In genomic region chr6:150352321-150353296, GRCh38 we compare ENCODE assay signal across 17 cellular contexts. TPM values are rescaled to one million over a fixed set of nuclear protein-coding genes. Genes with fewer than 3 reads are reported as not detected.
DNase-seq lines count a peak whose midpoint lies in the region; ATAC-seq and TF ChIP-seq lines count a peak whose summit lies in the region.
"Had no signal": no experiment of that assay in that cellular context is flagged by ENCODE, and none has a peak within 500 bp of the region (broad histone marks: within the 10 kb centered on the region; RNA-seq: fewer than 3 reads in every experiment).

No MANE protein-coding gene starts in this region.

- H3K4me1 Mint-ChIP-seq in stimulated activated effector memory CD8-positive, alpha-beta T cell treated with anti-CD3 and anti-CD28 coated beads, Interleukin-12 subunit alpha, Interleukin-12 subunit beta, amount 100 ng/mL, for 72 hours: peaks cover 9% of the 10 kb centered on the region

- no peak overlapping the region for H2AFZ ChIP-seq in Karpas-422 (ENCODE audit: low read length)

- no peak overlapping the region for H3K4me3 Mint-ChIP-seq in stimulated activated effector memory CD8-positive, alpha-beta T cell treated with anti-CD3 and anti-CD28 coated beads, Interleukin-12 subunit alpha, Interleukin-12 subunit beta, amount 100 ng/mL, for 72 hours
- H3K4me3 Mint-ChIP-seq: activated B cell treated with CpG ODN at 0.5 μM for 24 hours; activated T-cell treated with anti-CD3 and anti-CD28 coated beads, Interleukin-2, amount 50 U/mL, for 72 hours had no signal

- H3K9ac ChIP-seq in Karpas-422 (ENCODE audit: low read length): no peak overlapping the region

- no peaks in the 10 kb centered on the region for H4K20me1 ChIP-seq in Karpas-422 (ENCODE audit: insufficient read depth, low read depth, low read length)

- no peaks in the 10 kb centered on the region for H3K79me2 ChIP-seq in Karpas-422 (ENCODE audit: low read length)

- TF ChIP-seq CTCF in cardiac muscle cell (IDR thresholded peaks at IDR 0.05; ENCODE audit: low read depth, low read length): peak; percentile 8
- peak; percentile 33 for TF ChIP-seq CTCF in RWPE2 (IDR thresholded peaks at IDR 0.05; ENCODE audit: poor library complexity, severe bottlenecking)
- TF ChIP-seq CTCF in fibroblast of the aortic adventitia (IDR thresholded peaks at IDR 0.05; ENCODE audit: insufficient read depth, low read length): no peak

- H3K4me3 ChIP-seq in cardiac muscle cell (no peak overlapping the region), RWPE2 (ENCODE audit: severe bottlenecking) (no peak overlapping the region), fibroblast of the aortic adventitia (ENCODE audit: low read depth, low read length) (no peak overlapping the region), Karpas-422 (ENCODE audit: low read length) (no peak overlapping the region)
- H3K4me3 ChIP-seq: ascending aorta, right atrium auricular region, tibial nerve had no signal

- intact Hi-C loops in left ventricle myocardium superior (cut with micrococcal nuclease): no loop called here

- DNase-seq in cardiac muscle cell (ENCODE audit: low read depth in 1 of 2, low spot score in 1 of 2) (peak in 1 of 2 donors; percentile 69), left ventricle myocardium superior (no peak), RWPE2 (ENCODE audit: low spot score) (no peak), fibroblast of the aortic adventitia (ENCODE audit: low read depth) (peak; percentile 80), Karpas-422 (no peak)
- DNase-seq in stimulated activated effector memory CD8-positive, alpha-beta T cell treated with anti-CD3 and anti-CD28 coated beads, Interleukin-12 subunit alpha, Interleukin-12 subunit beta, amount 100 ng/mL, for 72 hours (ENCODE audit: low spot score in 2 of 2): no peak
- DNase-seq: activated B cell treated with CpG ODN at 0.5 μM for 24 hours; activated T-cell treated with anti-CD3 and anti-CD28 coated beads, Interleukin-2, amount 50 U/mL, for 72 hours; NCI-H1436; NCI-H526 had no signal

- no peaks in the 10 kb centered on the region for H3K36me3 Mint-ChIP-seq in stimulated activated effector memory CD8-positive, alpha-beta T cell treated with anti-CD3 and anti-CD28 coated beads, Interleukin-12 subunit alpha, Interleukin-12 subunit beta, amount 100 ng/mL, for 72 hours

- H3K9me3 ChIP-seq in cardiac muscle cell (ENCODE audit: low read depth) (no peaks in the 10 kb centered on the region), RWPE2 (ENCODE audit: severe bottlenecking) (no peaks in the 10 kb centered on the region), Karpas-422 (ENCODE audit: low read length) (no peaks in the 10 kb centered on the region)
- H3K9me3 ChIP-seq: ascending aorta, right atrium auricular region, tibial nerve had no signal

- no peak overlapping the region for H3K27ac ChIP-seq in cardiac muscle cell
- no peak overlapping the region for H3K27ac ChIP-seq in RWPE2 (ENCODE audit: poor library complexity, severe bottlenecking)
- no peak overlapping the region for H3K27ac ChIP-seq in Karpas-422 (ENCODE audit: low read length)
- H3K27ac ChIP-seq: ascending aorta, HL-60, right atrium auricular region, tibial nerve had no signal

- no peak overlapping the region for H3K27ac Mint-ChIP-seq in stimulated activated effector memory CD8-positive, alpha-beta T cell treated with anti-CD3 and anti-CD28 coated beads, Interleukin-12 subunit alpha, Interleukin-12 subunit beta, amount 100 ng/mL, for 72 hours
- H3K27ac Mint-ChIP-seq: activated B cell treated with CpG ODN at 0.5 μM for 24 hours; activated T-cell treated with anti-CD3 and anti-CD28 coated beads, Interleukin-2, amount 50 U/mL, for 72 hours had no signal

- H3K4me1 ChIP-seq in cardiac muscle cell (ENCODE audit: low read depth) (no peaks in the 10 kb centered on the region), RWPE2 (ENCODE audit: insufficient read depth, poor library complexity, severe bottlenecking) (no peaks in the 10 kb centered on the region), Karpas-422 (ENCODE audit: low read length) (peaks cover 8% of the 10 kb centered on the region)
- H3K4me1 ChIP-seq: ascending aorta, right atrium auricular region, tibial nerve had no signal

- no peaks in the 10 kb centered on the region for H3K36me3 ChIP-seq in cardiac muscle cell
- no peaks in the 10 kb centered on the region for H3K36me3 ChIP-seq in RWPE2 (ENCODE audit: low read depth)
- no peaks in the 10 kb centered on the region for H3K36me3 ChIP-seq in Karpas-422 (ENCODE audit: insufficient read depth, low read length)
- H3K36me3 ChIP-seq: ascending aorta, right atrium auricular region, tibial nerve had no signal

- H3K27me3 ChIP-seq in cardiac muscle cell: peaks cover 17% of the 10 kb centered on the region
- H3K27me3 ChIP-seq in RWPE2 (ENCODE audit: insufficient read depth, poor library complexity, severe bottlenecking): no peaks in the 10 kb centered on the region
- no peaks in the 10 kb centered on the region for H3K27me3 ChIP-seq in Karpas-422 (ENCODE audit: low read length)
- H3K27me3 ChIP-seq: ascending aorta, right atrium auricular region, tibial nerve had no signal

- ATAC-seq in left ventricle myocardium superior (no peak), RWPE2 (ENCODE audit: low read depth) (no peak; the same call in 2 of the 3 replicates), GM18867 (IDR thresholded peaks at IDR 0.05; ENCODE audit: unreplicated experiment) (no peak), HG03432 (IDR thresholded peaks at IDR 0.05; ENCODE audit: unreplicated experiment) (no peak)
- peak; percentile 49 for ATAC-seq in stimulated activated effector memory CD8-positive, alpha-beta T cell treated with anti-CD3 and anti-CD28 coated beads, Interleukin-12 subunit alpha, Interleukin-12 subunit beta, amount 100 ng/mL, for 72 hours
- ATAC-seq: activated T-cell treated with anti-CD3 and anti-CD28 coated beads, Interleukin-2, amount 50 U/mL, for 72 hours; SK-N-SH treated with all-trans-retinoic acid at 6 μM for 48 hours had no signal

- no peak overlapping the region for H3K4me2 ChIP-seq in Karpas-422 (ENCODE audit: low read depth, low read length, poor library complexity, severe bottlenecking)

- H3K9me2 ChIP-seq in Karpas-422 (replicated peaks; ENCODE audit: insufficient read depth, low read length): no peaks in the 10 kb centered on the region

- H3K9me3 Mint-ChIP-seq in stimulated activated effector memory CD8-positive, alpha-beta T cell treated with anti-CD3 and anti-CD28 coated beads, Interleukin-12 subunit alpha, Interleukin-12 subunit beta, amount 100 ng/mL, for 72 hours: no peaks in the 10 kb centered on the region
- H3K9me3 Mint-ChIP-seq: activated B cell treated with CpG ODN at 0.5 μM for 24 hours; activated T-cell treated with anti-CD3 and anti-CD28 coated beads, Interleukin-2, amount 50 U/mL, for 72 hours had no signal

RNA-seq across cellular contexts. Expression of gene IYD, which starts 16.2 kb away (rescaled TPM):
- not detected in 2 replicates for total RNA-seq in cardiac muscle cell
- not detected in 2 replicates for polyA plus RNA-seq in cardiac muscle cell
- total RNA-seq in left ventricle myocardium superior: not detected
- total RNA-seq in fibroblast of the aortic adventitia (ENCODE audit: low replicate concordance): under 0.01 TPM in 1 of 2 replicates, not detected in the other
- not detected in 2 replicates for total RNA-seq in Karpas-422 (2014; rRNA removed; shearing (Covaris generic); ENCODE audit: low replicate concordance)
- total RNA-seq: activated B cell treated with CpG ODN at 0.5 μM for 24 hours; activated T-cell treated with anti-CD3 and anti-CD28 coated beads, Interleukin-2, amount 50 U/mL, for 72 hours; right atrium auricular region had no signal
